Comparison of ENCODE assay signal across 8 cellular contexts in genomic region chr5:36239370-36240293, GRCh38. TPM values are rescaled to one million over a fixed set of nuclear protein-coding genes. Genes with fewer than 3 reads are reported as not detected.
DNase-seq lines count a peak whose midpoint lies in the region; ATAC-seq and TF ChIP-seq lines count a peak whose summit lies in the region.

No MANE protein-coding gene starts in this region.

- no peaks in the 10 kb centered on the region for H3K9me3 ChIP-seq in thoracic aorta

- peaks cover 27 to 50% of the 10 kb centered on the region in 2 donors for H3K4me1 ChIP-seq in thoracic aorta (ENCODE audit: control insufficient read depth in 1 of 2, low read depth in 2 of 2)

- intact Hi-C loops in left colon (cut with DNase I, micrococcal nuclease), result no loop called here

- CTCF ChIA-PET in activated CD8-positive, alpha-beta memory T cell treated with anti-CD3 and anti-CD28 coated beads, Interleukin-2, amount 10 ng/mL, durations not matched to agents 7 days and 5 days (lab: Charles Lee), result interaction anchor here (3.2 kb wide), 1 partner anchor 161 kb away, joined by 14 read pairs; no protein-coding TSS in a partner anchor

- H3K36me3 Mint-ChIP-seq in activated CD8-positive, alpha-beta memory T cell treated with anti-CD3 and anti-CD28 coated beads, Interleukin-2, amount 10 ng/mL, durations not matched to agents 7 days and 5 days, result peaks cover 4% of the 10 kb centered on the region
- no peaks in the 10 kb centered on the region for H3K36me3 Mint-ChIP-seq in activated naive CD8-positive, alpha-beta T cell

- peak overlapping the region; percentile 95 for H3K4me3 ChIP-seq in thoracic aorta

- peaks cover 7% of the 10 kb centered on the region for H3K27me3 Mint-ChIP-seq in activated CD8-positive, alpha-beta memory T cell treated with anti-CD3 and anti-CD28 coated beads, Interleukin-2, amount 10 ng/mL, durations not matched to agents 7 days and 5 days
- H3K27me3 Mint-ChIP-seq in activated naive CD8-positive, alpha-beta T cell, result no peaks in the 10 kb centered on the region

- TF ChIP-seq CTCF in thoracic aorta (IDR thresholded peaks at IDR 0.05), result no peak

- H3K4me1 Mint-ChIP-seq in activated CD8-positive, alpha-beta memory T cell treated with anti-CD3 and anti-CD28 coated beads, Interleukin-2, amount 10 ng/mL, durations not matched to agents 7 days and 5 days, result peaks cover 40% of the 10 kb centered on the region
- peaks cover 43% of the 10 kb centered on the region for H3K4me1 Mint-ChIP-seq in activated naive CD8-positive, alpha-beta T cell (ENCODE audit: low read depth)

- H3K4me3 Mint-ChIP-seq in activated CD8-positive, alpha-beta memory T cell treated with anti-CD3 and anti-CD28 coated beads, Interleukin-2, amount 10 ng/mL, durations not matched to agents 7 days and 5 days, result peak overlapping the region; percentile 74
- peak overlapping the region; percentile 66 for H3K4me3 Mint-ChIP-seq in activated naive CD8-positive, alpha-beta T cell

- no peaks in the 10 kb centered on the region for H3K9me3 Mint-ChIP-seq in activated CD8-positive, alpha-beta memory T cell treated with anti-CD3 and anti-CD28 coated beads, Interleukin-2, amount 10 ng/mL, durations not matched to agents 7 days and 5 days (ENCODE audit: low read depth)
- H3K9me3 Mint-ChIP-seq in activated naive CD8-positive, alpha-beta T cell (ENCODE audit: low read depth), result no peaks in the 10 kb centered on the region

- H3K36me3 ChIP-seq in thoracic aorta, result no peaks in the 10 kb centered on the region

- peak overlapping the region; percentile 21 to 94 for H3K27ac ChIP-seq in thoracic aorta

- DNase-seq in activated CD8-positive, alpha-beta memory T cell treated with anti-CD3 and anti-CD28 coated beads, Interleukin-2, amount 10 ng/mL, durations not matched to agents 7 days and 5 days, result no peak
- no peak for DNase-seq in activated CD8-positive, alpha-beta memory T cell treated with anti-CD3 and anti-CD28 coated beads, Interleukin-2, amount 50 U/mL, for 48 hours
- DNase-seq in left kidney (ENCODE audit: low read depth, low spot score) (peak; percentile 1), thoracic aorta (ENCODE audit: low spot score) (no peak), left colon (no peak)

- H3K27ac Mint-ChIP-seq in activated CD8-positive, alpha-beta memory T cell treated with anti-CD3 and anti-CD28 coated beads, Interleukin-2, amount 10 ng/mL, durations not matched to agents 7 days and 5 days, result peak overlapping the region; percentile 75
- H3K27ac Mint-ChIP-seq in activated naive CD8-positive, alpha-beta T cell, result peak overlapping the region; percentile 83

- ATAC-seq in activated CD8-positive, alpha-beta memory T cell treated with anti-CD3 and anti-CD28 coated beads, Interleukin-2, amount 10 ng/mL, durations not matched to agents 7 days and 5 days, result no peak
- ATAC-seq in thoracic aorta (ENCODE audit: insufficient number of reproducible peaks, low FRiP score, low read depth) (no peak), HG03045 (IDR thresholded peaks at IDR 0.05; ENCODE audit: unreplicated experiment) (no peak), left colon (no peak), HG02678 (IDR thresholded peaks at IDR 0.05; ENCODE audit: unreplicated experiment) (no peak)

- H3K27me3 ChIP-seq in thoracic aorta (replicated peaks; ENCODE audit: insufficient read depth), result no peaks in the 10 kb centered on the region

RNA-seq across cellular contexts. Expression of gene NADK2, which starts 2.1 kb away (rescaled TPM):
- total RNA-seq in activated CD8-positive, alpha-beta memory T cell treated with anti-CD3 and anti-CD28 coated beads, Interleukin-2, amount 10 ng/mL, durations not matched to agents 7 days and 5 days, result 10 to 100 TPM; 12.5 to 14.9 TPM
- total RNA-seq in thoracic aorta, result 10 to 100 TPM; 16.2 to 31.5 TPM
- total RNA-seq in left colon, result 10 to 100 TPM; 26.1 to 29.8 TPM
